ENCODE assay signal across 1 cellular context in genomic region chr1:22261580-22261979, GRCh38.
A peak's percentile ranks its signal among the peaks of the same experiment; 100 is the strongest.
TF ChIP-seq lines count a peak whose summit lies in the region.

No MANE protein-coding gene starts in this region.

TF ChIP-seq in HEK293, 187 proteins besides CTCF, POLR2A, EP300 and RAD21:
- TF ChIP-seq ZBTB49 (tag by site-specific recombination; IDR thresholded peaks at IDR 0.05; ENCODE audit: low read depth): no peak
- no peak for TF ChIP-seq ZNF112 (tag by site-specific recombination; IDR thresholded peaks at IDR 0.05)
- TF ChIP-seq ZNF768 (tag by site-specific recombination; IDR thresholded peaks at IDR 0.05): 0 out of 2 replicates have a peak, but pooled peaks have one; percentile 12
